In genomic region chr3:156642750-156643728, GRCh38 we compare ENCODE assay signal across 9 cellular contexts. TPM values are rescaled to one million over a fixed set of nuclear protein-coding genes. Genes with fewer than 3 reads are reported as not detected.
DNase-seq lines count a peak whose midpoint lies in the region; ATAC-seq and TF ChIP-seq lines count a peak whose summit lies in the region.
"Had no signal": no experiment of that assay in that cellular context is flagged by ENCODE, and none has a peak within 500 bp of the region (broad histone marks: within the 10 kb centered on the region; RNA-seq: fewer than 3 reads in every experiment).

No MANE protein-coding gene starts in this region.

- H3K27me3 Mint-ChIP-seq in glutamatergic neuron (ENCODE audit: unreplicated experiment), result no peaks in the 10 kb centered on the region

- intact Hi-C loops in right cardiac atrium (cut with DNase I), result no loop called here

- ATAC-seq in GM19372 (IDR thresholded peaks at IDR 0.05; ENCODE audit: low read depth, unreplicated experiment) (peak; percentile 4), right cardiac atrium (peak; percentile 28 to 55)

- no peaks in the 10 kb centered on the region for H3K9me3 Mint-ChIP-seq in glutamatergic neuron (ENCODE audit: unreplicated experiment)

- H3K4me3 ChIP-seq in MM.1S (ENCODE audit: low read length), result no peak overlapping the region
- no peak overlapping the region for H3K4me3 ChIP-seq in right cardiac atrium (ENCODE audit: low read length)

- H3K27me3 ChIP-seq in MM.1S (replicated peaks; ENCODE audit: insufficient read depth, low read length) (no peaks in the 10 kb centered on the region), right cardiac atrium (ENCODE audit: control insufficient read depth, insufficient read depth) (no peaks in the 10 kb centered on the region)
- H3K27me3 ChIP-seq: heart right ventricle had no signal

- no peak overlapping the region for H3K4me2 ChIP-seq in MM.1S (ENCODE audit: low read depth, low read length)

- no peak overlapping the region for H3K9ac ChIP-seq in MM.1S (ENCODE audit: low read length)

- H2AFZ ChIP-seq in MM.1S (ENCODE audit: low read length), result peak overlapping the region; percentile 47; the same call in 1 of the 2 replicates

- no peak for TF ChIP-seq CTCF in MM.1S (IDR thresholded peaks at IDR 0.05; ENCODE audit: low read length)
- no peak for TF ChIP-seq CTCF in glutamatergic neuron (IDR thresholded peaks at IDR 0.05; ENCODE audit: partially characterized antibody, unreplicated experiment)

- no peak overlapping the region for H3K4me3 Mint-ChIP-seq in glutamatergic neuron (ENCODE audit: unreplicated experiment)

- no peaks in the 10 kb centered on the region for H3K36me3 ChIP-seq in MM.1S (replicated peaks; ENCODE audit: insufficient read depth, low read length)
- H3K36me3 ChIP-seq: heart right ventricle had no signal

- H4K20me1 ChIP-seq in MM.1S (ENCODE audit: insufficient read depth, low read length), result no peaks in the 10 kb centered on the region

- DNase-seq in AG08396 (ENCODE audit: low spot score) (peak; percentile 21), MM.1S (no peak), right cardiac atrium (no peak), RKO (ENCODE audit: low spot score) (no peak), glutamatergic neuron (no peak), NAMALWA (ENCODE audit: low spot score) (no peak)
- no peak for DNase-seq in activated naive CD4-positive, alpha-beta T cell (lab: John Stamatoyannopoulos, UW)

- H3F3A ChIP-seq in MM.1S (ENCODE audit: insufficient read depth, low read length), result no peaks in the 10 kb centered on the region

- H3K36me3 Mint-ChIP-seq in glutamatergic neuron (ENCODE audit: unreplicated experiment), result no peaks in the 10 kb centered on the region

- H3K27ac ChIP-seq in MM.1S (ENCODE audit: low read length) (no peak overlapping the region), right cardiac atrium (ENCODE audit: low read length) (no peak overlapping the region)

- H3K27ac Mint-ChIP-seq in glutamatergic neuron (ENCODE audit: unreplicated experiment), result no peak overlapping the region

- no peaks in the 10 kb centered on the region for H3K9me2 ChIP-seq in MM.1S (replicated peaks; ENCODE audit: insufficient read depth, low read length)

- no peaks in the 10 kb centered on the region for H3K79me2 ChIP-seq in MM.1S (ENCODE audit: low read length)

- 61% methylated on average over 8 of the region's 8 CpGs for WGBS in right cardiac atrium

- peaks cover 2% of the 10 kb centered on the region for H3K4me1 Mint-ChIP-seq in glutamatergic neuron (ENCODE audit: low read depth, unreplicated experiment)

- no peaks in the 10 kb centered on the region for H3K9me3 ChIP-seq in MM.1S (replicated peaks; ENCODE audit: insufficient read depth, low read length)
- no peaks in the 10 kb centered on the region for H3K9me3 ChIP-seq in right cardiac atrium (ENCODE audit: control insufficient read depth, low read length)

- H3K4me1 ChIP-seq in MM.1S (ENCODE audit: low read length), result no peaks in the 10 kb centered on the region; the same call in 1 of the 2 replicates
- H3K4me1 ChIP-seq in right cardiac atrium (ENCODE audit: control insufficient read depth, insufficient read depth, low read length), result peaks cover 3% of the 10 kb centered on the region

RNA-seq across cellular contexts. Expression of gene TIPARP, which starts 31.4 kb away (rescaled TPM):
- total RNA-seq in right cardiac atrium, result 10 to 100 TPM; 32.8 to 51.3 (median 41.2) TPM
- polyA plus RNA-seq in right cardiac atrium, result 24.3 TPM
- 9.5 TPM for total RNA-seq in glutamatergic neuron (ENCODE audit: unreplicated experiment)
